8 cellular contexts compared by ENCODE assay signal in the genomic region with DNA sequence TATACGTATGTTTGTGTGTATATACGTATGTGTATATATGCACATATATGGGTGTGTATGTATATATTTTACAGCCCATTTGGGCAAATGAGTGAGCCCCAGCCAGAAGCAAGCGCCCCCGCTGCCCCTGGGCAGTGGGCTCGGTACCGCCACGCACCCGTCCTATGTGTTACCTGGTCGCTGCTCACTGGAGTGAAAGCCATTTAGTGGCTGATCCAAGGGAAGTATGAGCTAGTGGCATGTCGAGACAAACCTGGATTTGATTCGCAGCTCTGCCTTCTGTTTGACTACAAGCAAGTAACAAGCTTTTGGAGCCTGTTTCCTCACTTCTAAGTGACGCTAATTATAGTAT.
DNase-seq lines count a peak whose midpoint lies in the region; ATAC-seq lines count a peak whose summit lies in the region.

No MANE protein-coding gene starts in this region.

- H3K9ac ChIP-seq in iPS-18a (ENCODE audit: low read length), result peak overlapping the region; percentile 52
- peak overlapping the region; percentile 83 to 84 for H3K9ac ChIP-seq in stomach smooth muscle (ENCODE audit: low read length in 2 of 2)

- peak overlapping the region; percentile 53 for H3K27ac Mint-ChIP-seq in T-helper 1 cell treated with Interleukin-12 subunit alpha and Interleukin-12 subunit beta and Interleukin-4 antibody, amounts not matched to agents 30 μg/mL and 1 μg/mL, for 36 hours

- peaks cover 6% of the 10 kb centered on the region for H3K36me3 Mint-ChIP-seq in T-helper 1 cell treated with Interleukin-12 subunit alpha and Interleukin-12 subunit beta and Interleukin-4 antibody, amounts not matched to agents 30 μg/mL and 1 μg/mL, for 36 hours (ENCODE audit: low read depth)

- H3K4me1 ChIP-seq in iPS-18a (ENCODE audit: control insufficient read depth, low read depth, low read length), result peaks cover 17% of the 10 kb centered on the region
- H3K4me1 ChIP-seq in stomach smooth muscle (ENCODE audit: control insufficient read depth, insufficient read depth, low read length), result peaks cover 8% of the 10 kb centered on the region

- H3K4me3 Mint-ChIP-seq in T-helper 1 cell treated with Interleukin-12 subunit alpha and Interleukin-12 subunit beta and Interleukin-4 antibody, amounts not matched to agents 30 μg/mL and 1 μg/mL, for 36 hours, result peak overlapping the region; percentile 71

- ATAC-seq in GM21423 (IDR thresholded peaks at IDR 0.05; ENCODE audit: unreplicated experiment), result no peak

- H3K27me3 ChIP-seq in iPS-18a (ENCODE audit: control insufficient read depth, insufficient read depth, low read length), result peaks cover 51% of the 10 kb centered on the region
- no peaks in the 10 kb centered on the region for H3K27me3 ChIP-seq in stomach smooth muscle (ENCODE audit: control insufficient read depth in 1 of 2, insufficient read depth in 2 of 2, low read length in 2 of 2)

- H3K4me3 ChIP-seq in iPS-18a (ENCODE audit: low read length) (peak overlapping the region; percentile 67), stomach smooth muscle (ENCODE audit: low read length in 2 of 2) (peak overlapping the region; percentile 70 to 76)

- peaks cover 12% of the 10 kb centered on the region for H3K9me3 Mint-ChIP-seq in T-helper 1 cell treated with Interleukin-12 subunit alpha and Interleukin-12 subunit beta and Interleukin-4 antibody, amounts not matched to agents 30 μg/mL and 1 μg/mL, for 36 hours

- H3K27me3 Mint-ChIP-seq in T-helper 1 cell treated with Interleukin-12 subunit alpha and Interleukin-12 subunit beta and Interleukin-4 antibody, amounts not matched to agents 30 μg/mL and 1 μg/mL, for 36 hours (ENCODE audit: low read depth), result peaks cover 31% of the 10 kb centered on the region

- no peak overlapping the region for H3K27ac ChIP-seq in iPS-18a (ENCODE audit: low read length)
- H3K27ac ChIP-seq in stomach smooth muscle (ENCODE audit: low read length), result peak overlapping the region; percentile 86

- peaks cover 27% of the 10 kb centered on the region for H3K4me1 Mint-ChIP-seq in T-helper 1 cell treated with Interleukin-12 subunit alpha and Interleukin-12 subunit beta and Interleukin-4 antibody, amounts not matched to agents 30 μg/mL and 1 μg/mL, for 36 hours (ENCODE audit: low read depth)

- H3K9me3 ChIP-seq in iPS-18a (ENCODE audit: control insufficient read depth, low read depth, low read length), result no peaks in the 10 kb centered on the region
- H3K9me3 ChIP-seq in stomach smooth muscle (ENCODE audit: control insufficient read depth in 2 of 2, low read length in 2 of 2), result no peaks in the 10 kb centered on the region

- DNase-seq in T-helper 1 cell, result no peak
- DNase-seq in activated naive CD4-positive, alpha-beta T cell treated with anti-CD3 and anti-CD28 coated beads, Interleukin-2, amount 50 U/mL, for 16 hours, result peak; percentile 10
- DNase-seq in NCI-H2171 treated with DMSO at 0.1 percent for 48 hours (lab: John Stamatoyannopoulos, UW), result no peak
- no peak for DNase-seq in MV-4-11 (lab: John Stamatoyannopoulos, UW)

- no peaks in the 10 kb centered on the region for H3K36me3 ChIP-seq in iPS-18a (ENCODE audit: control insufficient read depth, low read depth, low read length)
- no peaks in the 10 kb centered on the region for H3K36me3 ChIP-seq in stomach smooth muscle (ENCODE audit: control insufficient read depth in 2 of 2, insufficient read depth in 2 of 2, low read length in 2 of 2)
